In genomic region chr12:1377117-1377516, GRCh38 we compare ENCODE assay signal across 8 cellular contexts.
"Had no signal": no experiment of that assay in that cellular context is flagged by ENCODE, and none has a peak within 500 bp of the region (broad histone marks: within the 10 kb centered on the region; RNA-seq: fewer than 3 reads in every experiment).

No MANE protein-coding gene starts in this region.

- H3K4me1 Mint-ChIP-seq: IgD-negative memory B cell had no signal

- H3K4me2 ChIP-seq: GM23338 had no signal

- H2AFZ ChIP-seq: GM23338 had no signal

- H3K4me3 ChIP-seq: GM23338 had no signal

- DNase-seq: H9, HCEC 1CT, KBM-7 had no signal

- H3K27ac Mint-ChIP-seq: GM23338, H9, IgD-negative memory B cell had no signal

- H3K27me3 Mint-ChIP-seq: IgD-negative memory B cell had no signal

- FAIRE-seq: H1, H54, HTR-8/SVneo had no signal

- H3K4me3 Mint-ChIP-seq: GM23338, H9, IgD-negative memory B cell had no signal

- ATAC-seq: GM23338 had no signal

- H3K9me3 Mint-ChIP-seq: IgD-negative memory B cell had no signal
